ENCODE assay signal across 29 cellular contexts in the genomic region with DNA sequence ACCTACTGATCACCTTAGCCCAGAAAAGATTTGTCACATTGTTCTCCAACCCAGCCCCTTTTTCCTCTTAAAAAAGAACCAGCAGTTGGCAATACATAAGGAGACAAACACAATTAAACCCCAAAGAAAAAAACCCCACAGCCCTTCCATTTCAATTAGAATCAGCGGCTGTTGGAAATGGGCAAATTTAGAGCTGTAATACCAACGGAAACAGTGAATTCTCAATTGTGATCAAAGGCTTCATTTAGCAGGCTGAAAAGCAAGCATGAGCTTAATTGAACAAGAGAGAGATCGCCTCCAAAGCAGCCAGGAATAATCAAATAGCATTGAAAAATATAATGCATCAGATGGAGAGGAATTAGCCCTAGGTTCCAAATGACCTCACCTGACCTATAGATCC.
"Had no signal": no experiment of that assay in that cellular context is flagged by ENCODE, and none has a peak within 500 bp of the region (broad histone marks: within the 10 kb centered on the region; RNA-seq: fewer than 3 reads in every experiment).

No MANE protein-coding gene starts in this region.

- H3K27ac Mint-ChIP-seq: activated CD4-positive, alpha-beta memory T cell treated with anti-CD3 and anti-CD28 coated beads for 36 hours; activated CD4-positive, alpha-beta T cell treated with anti-CD3 and anti-CD28 coated beads for 36 hours; activated CD4-positive, alpha-beta T cell treated with anti-CD3 and anti-CD28 coated beads, Interleukin-2, amount 10 ng/mL, durations not matched to agents 24 days and 14 days; activated naive CD4-positive, alpha-beta T cell treated with anti-CD3 and anti-CD28 coated beads, Interleukin-2, amount 10 ng/mL, durations not matched to agents 7 days and 5 days; activated naive CD4-positive, alpha-beta T cell treated with anti-CD3 and anti-CD28 coated beads, Interleukin-2, amount 50 U/mL, for 72 hours; activated naive CD8-positive, alpha-beta T cell treated with anti-CD3 and anti-CD28 coated beads, Interleukin-2, amount 10 ng/mL, durations not matched to agents 7 days and 5 days; activated T-cell treated with anti-CD3 and anti-CD28 coated beads, Interleukin-2, amount 50 U/mL, for 24 hours; activated T-cell treated with anti-CD3 and anti-CD28 coated beads, Interleukin-2, amount 50 U/mL, for 72 hours; T-helper 17 cell; T-helper 2 cell treated with Interferon-gamma antibody and Interleukin-4, amounts not matched to agents 5 μg/mL and 100 μg/mL, for 36 hours had no signal

- H3K27me3 Mint-ChIP-seq: activated naive CD4-positive, alpha-beta T cell treated with anti-CD3 and anti-CD28 coated beads, Interleukin-2, amount 10 ng/mL, durations not matched to agents 7 days and 5 days; activated naive CD8-positive, alpha-beta T cell treated with anti-CD3 and anti-CD28 coated beads, Interleukin-2, amount 10 ng/mL, durations not matched to agents 7 days and 5 days; T-helper 17 cell had no signal

- DNase-seq: activated CD4-positive, alpha-beta memory T cell treated with anti-CD3 and anti-CD28 coated beads for 36 hours; activated CD4-positive, alpha-beta T cell treated with anti-CD3 and anti-CD28 coated beads for 36 hours; activated CD4-positive, alpha-beta T cell treated with anti-CD3 and anti-CD28 coated beads, Interleukin-2, amount 10 ng/mL, durations not matched to agents 24 days and 14 days; activated CD4-positive, CD25-positive, alpha-beta regulatory T cell; activated CD4-positive, CD25-positive, alpha-beta regulatory T cell treated with anti-CD3 and anti-CD28 coated beads, Interleukin-2, amount 50 U/mL, for 72 hours; activated CD8-positive, alpha-beta memory T cell treated with anti-CD3 and anti-CD28 coated beads, Interleukin-2, amount 50 U/mL, for 48 hours; activated gamma-delta T cell; activated naive CD4-positive, alpha-beta T cell; activated naive CD4-positive, alpha-beta T cell treated with anti-CD3 and anti-CD28 coated beads, Interleukin-2, amount 10 ng/mL, durations not matched to agents 7 days and 5 days; activated naive CD8-positive, alpha-beta T cell treated with anti-CD3 and anti-CD28 coated beads, Interleukin-2, amount 10 ng/mL, durations not matched to agents 7 days and 5 days; activated T-cell treated with anti-CD3 and anti-CD28 coated beads for 4 hours; activated T-cell treated with anti-CD3 and anti-CD28 coated beads, Interleukin-2, amount 50 U/mL, for 24 hours; activated T-cell treated with anti-CD3 and anti-CD28 coated beads, Interleukin-2, amount 50 U/mL, for 72 hours; central memory CD4-positive, alpha-beta T cell; cerebellar nuclear complex; colonic mucosa; effector CD8-positive, alpha-beta T cell; foreskin fibroblast; head of caudate nucleus; T-helper 1 cell; T-helper 17 cell; T1000 had no signal

- H3K36me3 Mint-ChIP-seq: activated CD4-positive, alpha-beta memory T cell treated with anti-CD3 and anti-CD28 coated beads for 36 hours; activated naive CD4-positive, alpha-beta T cell treated with anti-CD3 and anti-CD28 coated beads, Interleukin-2, amount 10 ng/mL, durations not matched to agents 7 days and 5 days; activated naive CD4-positive, alpha-beta T cell treated with anti-CD3 and anti-CD28 coated beads, Interleukin-2, amount 50 U/mL, for 72 hours; activated naive CD8-positive, alpha-beta T cell treated with anti-CD3 and anti-CD28 coated beads, Interleukin-2, amount 10 ng/mL, durations not matched to agents 7 days and 5 days; brain had no signal

- H3K9me3 ChIP-seq: ascending aorta, breast epithelium, colonic mucosa had no signal

- H3K9me3 Mint-ChIP-seq: activated CD4-positive, alpha-beta memory T cell treated with anti-CD3 and anti-CD28 coated beads for 36 hours; activated CD4-positive, alpha-beta T cell treated with anti-CD3 and anti-CD28 coated beads, Interleukin-2, amount 10 ng/mL, durations not matched to agents 24 days and 14 days; activated naive CD4-positive, alpha-beta T cell treated with anti-CD3 and anti-CD28 coated beads, Interleukin-2, amount 10 ng/mL, durations not matched to agents 7 days and 5 days; activated naive CD4-positive, alpha-beta T cell treated with anti-CD3 and anti-CD28 coated beads, Interleukin-2, amount 50 U/mL, for 72 hours; activated naive CD8-positive, alpha-beta T cell treated with anti-CD3 and anti-CD28 coated beads, Interleukin-2, amount 10 ng/mL, durations not matched to agents 7 days and 5 days; activated T-cell treated with anti-CD3 and anti-CD28 coated beads, Interleukin-2, amount 50 U/mL, for 24 hours; T-helper 2 cell treated with Interferon-gamma antibody and Interleukin-4, amounts not matched to agents 5 μg/mL and 100 μg/mL, for 36 hours had no signal

- H3K27me3 ChIP-seq: ascending aorta, breast epithelium, cardiac muscle cell, colonic mucosa had no signal

- H3K4me1 ChIP-seq: breast epithelium, colonic mucosa had no signal

- H3K36me3 ChIP-seq: ascending aorta, breast epithelium, cardiac muscle cell, colonic mucosa had no signal

- H3K4me1 Mint-ChIP-seq: activated CD4-positive, alpha-beta T cell treated with anti-CD3 and anti-CD28 coated beads for 36 hours; activated CD4-positive, alpha-beta T cell treated with anti-CD3 and anti-CD28 coated beads, Interleukin-2, amount 10 ng/mL, durations not matched to agents 24 days and 14 days; activated naive CD4-positive, alpha-beta T cell treated with anti-CD3 and anti-CD28 coated beads, Interleukin-2, amount 10 ng/mL, durations not matched to agents 7 days and 5 days; activated naive CD8-positive, alpha-beta T cell treated with anti-CD3 and anti-CD28 coated beads, Interleukin-2, amount 10 ng/mL, durations not matched to agents 7 days and 5 days had no signal

- H3K27ac ChIP-seq: breast epithelium, cardiac muscle cell, colonic mucosa, epithelial cell of prostate had no signal

- H3K4me3 Mint-ChIP-seq: activated CD4-positive, alpha-beta memory T cell treated with anti-CD3 and anti-CD28 coated beads for 36 hours; activated CD4-positive, alpha-beta T cell treated with anti-CD3 and anti-CD28 coated beads for 36 hours; activated CD4-positive, alpha-beta T cell treated with anti-CD3 and anti-CD28 coated beads, Interleukin-2, amount 10 ng/mL, durations not matched to agents 24 days and 14 days; activated naive CD4-positive, alpha-beta T cell treated with anti-CD3 and anti-CD28 coated beads, Interleukin-2, amount 10 ng/mL, durations not matched to agents 7 days and 5 days; activated naive CD8-positive, alpha-beta T cell treated with anti-CD3 and anti-CD28 coated beads, Interleukin-2, amount 10 ng/mL, durations not matched to agents 7 days and 5 days; activated T-cell treated with anti-CD3 and anti-CD28 coated beads, Interleukin-2, amount 50 U/mL, for 24 hours; activated T-cell treated with anti-CD3 and anti-CD28 coated beads, Interleukin-2, amount 50 U/mL, for 72 hours; brain; T-helper 17 cell; T-helper 2 cell treated with Interferon-gamma antibody and Interleukin-4, amounts not matched to agents 5 μg/mL and 100 μg/mL, for 36 hours had no signal

- H3K4me3 ChIP-seq: ascending aorta, breast epithelium, cardiac muscle cell, colonic mucosa had no signal

- ATAC-seq: activated CD4-positive, alpha-beta T cell treated with anti-CD3 and anti-CD28 coated beads for 36 hours; activated naive CD4-positive, alpha-beta T cell treated with anti-CD3 and anti-CD28 coated beads, Interleukin-2, amount 50 U/mL, for 72 hours; activated T-cell treated with anti-CD3 and anti-CD28 coated beads, Interleukin-2, amount 50 U/mL, for 72 hours; T-helper 17 cell had no signal
